24 cellular contexts compared by ENCODE assay signal in genomic region chr6:56760842-56761241, GRCh38.
DNase-seq lines count a peak whose midpoint lies in the region; TF ChIP-seq lines count a peak whose summit lies in the region.
"Had no signal": no experiment of that assay in that cellular context is flagged by ENCODE, and none has a peak within 500 bp of the region (broad histone marks: within the 10 kb centered on the region; RNA-seq: fewer than 3 reads in every experiment).

No MANE protein-coding gene starts in this region.

- no peak overlapping the region for H3K4me3 ChIP-seq in epithelial cell of esophagus (ENCODE audit: low read length)
- no peak overlapping the region for H3K4me3 ChIP-seq in sigmoid colon
- no peak overlapping the region for H3K4me3 ChIP-seq in esophagus squamous epithelium
- H3K4me3 ChIP-seq: cardiac muscle cell, heart left ventricle had no signal

- no peak overlapping the region for H3K4me3 Mint-ChIP-seq in T-helper 2 cell treated with Interferon-gamma antibody and Interleukin-4, amounts not matched to agents 5 μg/mL and 100 μg/mL, for 36 hours
- H3K4me3 Mint-ChIP-seq: activated B cell treated with CpG ODN at 0.5 μM for 24 hours, naive B cell had no signal

- TF ChIP-seq EP300 in sigmoid colon (IDR thresholded peaks at IDR 0.05) = no peak

- H3K9me3 ChIP-seq in sigmoid colon (no peaks in the 10 kb centered on the region), esophagus squamous epithelium (no peaks in the 10 kb centered on the region)
- H3K9me3 ChIP-seq: BE2C, heart left ventricle had no signal

- H3K4me1 Mint-ChIP-seq in T-helper 2 cell treated with Interferon-gamma antibody and Interleukin-4, amounts not matched to agents 5 μg/mL and 100 μg/mL, for 36 hours (ENCODE audit: low read depth) = no peaks in the 10 kb centered on the region
- H3K4me1 Mint-ChIP-seq: activated B cell treated with CpG ODN at 0.5 μM for 24 hours, naive B cell had no signal

- no peaks in the 10 kb centered on the region for H3K36me3 ChIP-seq in sigmoid colon
- no peaks in the 10 kb centered on the region for H3K36me3 ChIP-seq in esophagus squamous epithelium
- H3K36me3 ChIP-seq: BE2C, cardiac muscle cell, heart left ventricle had no signal

- TF ChIP-seq CTCF in epithelial cell of esophagus (IDR thresholded peaks at IDR 0.05; ENCODE audit: insufficient read depth, low read depth, low read length, missing control alignments) (no peak), sigmoid colon (IDR thresholded peaks at IDR 0.05) (no peak), esophagus squamous epithelium (IDR thresholded peaks at IDR 0.05) (no peak)

- 65 to 71% methylated on average over 1 of the region's 1 CpG for WGBS in sigmoid colon, 2 donors
- 14 to 20% methylated on average over 1 of the region's 1 CpG for WGBS in esophagus squamous epithelium, 2 donors

- peak overlapping the region in 3 of 4 donors; percentile 39 to 55 (median 54) for H3K27ac ChIP-seq in sigmoid colon
- no peak overlapping the region for H3K27ac ChIP-seq in esophagus squamous epithelium
- H3K27ac ChIP-seq: cardiac muscle cell, HL-60 had no signal

- H3K27ac Mint-ChIP-seq in T-helper 2 cell treated with Interferon-gamma antibody and Interleukin-4, amounts not matched to agents 5 μg/mL and 100 μg/mL, for 36 hours = no peak overlapping the region
- H3K27ac Mint-ChIP-seq: activated B cell treated with CpG ODN at 0.5 μM for 24 hours, naive B cell had no signal

- no peaks in the 10 kb centered on the region for H3K27me3 Mint-ChIP-seq in T-helper 2 cell treated with Interferon-gamma antibody and Interleukin-4, amounts not matched to agents 5 μg/mL and 100 μg/mL, for 36 hours (ENCODE audit: low read depth)
- H3K27me3 Mint-ChIP-seq: activated B cell treated with CpG ODN at 0.5 μM for 24 hours, naive B cell had no signal

- intact Hi-C loops in sigmoid colon (cut with DNase I) = no loop called here
- intact Hi-C loops in esophagus squamous epithelium (cut with DNase I) = loop anchor here (10.0 kb wide), 1 partner anchor 46 kb away; no protein-coding TSS in a partner anchor

- no peaks in the 10 kb centered on the region for H3K9me3 Mint-ChIP-seq in T-helper 2 cell treated with Interferon-gamma antibody and Interleukin-4, amounts not matched to agents 5 μg/mL and 100 μg/mL, for 36 hours
- H3K9me3 Mint-ChIP-seq: activated B cell treated with CpG ODN at 0.5 μM for 24 hours, naive B cell had no signal

- H3K4me1 ChIP-seq in sigmoid colon = peaks cover 0 to 84% (median 71%) of the 10 kb centered on the region in 4 donors
- peaks cover 0 to 43% (median 24%) of the 10 kb centered on the region in 3 donors for H3K4me1 ChIP-seq in esophagus squamous epithelium
- H3K4me1 ChIP-seq: BE2C had no signal

- TF ChIP-seq POLR2A in sigmoid colon (IDR thresholded peaks at IDR 0.05) (no peak), esophagus squamous epithelium (IDR thresholded peaks at IDR 0.05) (no peak)

- no peaks in the 10 kb centered on the region for H3K36me3 Mint-ChIP-seq in T-helper 2 cell treated with Interferon-gamma antibody and Interleukin-4, amounts not matched to agents 5 μg/mL and 100 μg/mL, for 36 hours (ENCODE audit: low read depth)
- H3K36me3 Mint-ChIP-seq: naive B cell had no signal

- peak; percentile 27 for DNase-seq in NCI-H82 (lab: John Stamatoyannopoulos, UW)
- DNase-seq in NCI-H82 treated with DMSO at 0.1 percent for 48 hours (lab: John Stamatoyannopoulos, UW; ENCODE audit: unreplicated experiment) = no peak
- DNase-seq in RPMI7951 (ENCODE audit: low read depth) = peak; percentile 71
- peak; percentile 55 for DNase-seq in epithelial cell of esophagus (ENCODE audit: low read depth)
- DNase-seq in sigmoid colon = no peak
- DNase-seq in NCI-H526 treated with DMSO at 0.1 percent for 48 hours (lab: John Stamatoyannopoulos, UW) = no peak
- DNase-seq in esophagus squamous epithelium (lab: John Stamatoyannopoulos, UW) = no peak
- no peak for DNase-seq in T-helper 2 cell treated with Interferon-gamma antibody and Interleukin-4, amounts not matched to agents 5 μg/mL and 100 μg/mL, for 36 hours (ENCODE audit: low spot score)
- DNase-seq: activated B cell treated with CpG ODN at 0.5 μM for 24 hours; activated naive CD4-positive, alpha-beta T cell treated with anti-CD3 and anti-CD28 coated beads, Interleukin-2, amount 50 U/mL, for 16 hours; amygdala; BE2C; HCEC 1CT; heart left ventricle; left cardiac atrium; naive B cell; NCI-H2081 treated with DMSO at 0.1 percent for 48 hours; NCI-H446 treated with DMSO at 0.1 percent for 48 hours; occipital lobe; retina; substantia nigra; T-helper 9 cell had no signal

- H3K27me3 ChIP-seq in sigmoid colon = no peaks in the 10 kb centered on the region
- no peaks in the 10 kb centered on the region for H3K27me3 ChIP-seq in esophagus squamous epithelium
- H3K27me3 ChIP-seq: BE2C, cardiac muscle cell, heart left ventricle had no signal

Comparison
In these comparisons a context has a peak if more than half of its experiments do, and no peak if none do; other contexts are left out.
1. DNase-seq: peak in NCI-H82 (single experiment), RPMI7951 (single experiment) and epithelial cell of esophagus (single experiment); none in NCI-H82 treated with DMSO at 0.1 percent for 48 hours (single experiment), sigmoid colon (single experiment), NCI-H526 treated with DMSO at 0.1 percent for 48 hours (single experiment), esophagus squamous epithelium (single experiment) and T-helper 2 cell treated with Interferon-gamma antibody and Interleukin-4, amounts not matched to agents 5 μg/mL and 100 μg/mL, for 36 hours (single experiment).
2. H3K27ac ChIP-seq: peak in sigmoid colon (3 of 4); none in esophagus squamous epithelium (0 of 4).